Comparison of ENCODE assay signal across 2 cellular contexts in genomic region chr5:131222731-131223130, GRCh38.
TF ChIP-seq lines count a peak whose summit lies in the region.

No MANE protein-coding gene starts in this region.

TF ChIP-seq in SK-N-SH, 30 proteins besides CTCF, POLR2A, EP300 and RAD21 (continued from another document):
- no peak for TF ChIP-seq IRF3 (IDR thresholded peaks at IDR 0.05; ENCODE audit: low read depth, low read length)
- no peak for TF ChIP-seq EZH2phosphoT487 (IDR thresholded peaks at IDR 0.05; ENCODE audit: borderline replicate concordance, low read depth)
- TF ChIP-seq CHD2 (IDR thresholded peaks at IDR 0.05; ENCODE audit: low read length, partially characterized antibody): no peak
- TF ChIP-seq NRF1 (IDR thresholded peaks at IDR 0.05; ENCODE audit: low read depth, low read length): no peak
- TF ChIP-seq MAX (IDR thresholded peaks at IDR 0.05; ENCODE audit: low read depth): no peak
- TF ChIP-seq SIN3A (IDR thresholded peaks at IDR 0.05; ENCODE audit: borderline replicate concordance, low read depth, low read length): no peak
- no peak for TF ChIP-seq RCOR1 (IDR thresholded peaks at IDR 0.05; ENCODE audit: low read length)
- TF ChIP-seq REST (IDR thresholded peaks at IDR 0.05; ENCODE audit: low read depth, low read length): no peak
- no peak for TF ChIP-seq ZBTB33 (IDR thresholded peaks at IDR 0.05; ENCODE audit: borderline replicate concordance, low read depth)
- TF ChIP-seq SMC3 (IDR thresholded peaks at IDR 0.05; ENCODE audit: low read depth, low read length): no peak
- no peak for TF ChIP-seq POLR2AphosphoS5 (IDR thresholded peaks at IDR 0.05; ENCODE audit: low read depth, low read length)
- no peak for TF ChIP-seq USF1 (IDR thresholded peaks at IDR 0.05; ENCODE audit: borderline replicate concordance, low read depth)
- no peak for TF ChIP-seq NFIC (IDR thresholded peaks at IDR 0.05; ENCODE audit: borderline replicate concordance)
- no peak for TF ChIP-seq TCF12 (IDR thresholded peaks at IDR 0.05)

TF ChIP-seq in SK-N-SH treated with all-trans-retinoic acid at 6 μM for 48 hours, 23 proteins besides CTCF, POLR2A, EP300 and RAD21 (continued from another document):
- no peak for TF ChIP-seq CREB5 (CRISPR knock-in tag; IDR thresholded peaks at IDR 0.05; ENCODE audit: low read depth)
- no peak for TF ChIP-seq ZC3H10 (CRISPR knock-in tag; IDR thresholded peaks at IDR 0.05)
- TF ChIP-seq PATZ1 (CRISPR knock-in tag; IDR thresholded peaks at IDR 0.05; ENCODE audit: borderline replicate concordance): no peak
- TF ChIP-seq TSHZ2 (CRISPR knock-in tag; IDR thresholded peaks at IDR 0.05): no peak
- TF ChIP-seq POU6F1 (CRISPR knock-in tag; IDR thresholded peaks at IDR 0.05; ENCODE audit: borderline replicate concordance, low read depth): no peak
- no peak for TF ChIP-seq ZFP3 (CRISPR knock-in tag; IDR thresholded peaks at IDR 0.05)
- TF ChIP-seq CSRNP3 (CRISPR knock-in tag; IDR thresholded peaks at IDR 0.05): no peak
- TF ChIP-seq ISL1 (CRISPR knock-in tag; IDR thresholded peaks at IDR 0.05): no peak
- TF ChIP-seq TCF4 (CRISPR knock-in tag; IDR thresholded peaks at IDR 0.05; ENCODE audit: borderline replicate concordance): no peak
- TF ChIP-seq ZFP30 (CRISPR knock-in tag; IDR thresholded peaks at IDR 0.05): no peak
- TF ChIP-seq ESRRG (CRISPR knock-in tag; IDR thresholded peaks at IDR 0.05): no peak
- no peak for TF ChIP-seq ZNF70 (CRISPR knock-in tag; IDR thresholded peaks at IDR 0.05)
- no peak for TF ChIP-seq BACH2 (CRISPR knock-in tag; IDR thresholded peaks at IDR 0.05; ENCODE audit: borderline replicate concordance)
TF ChIP-seq in SK-N-SH treated with all-trans-retinoic acid at 6 μM for 48 hours: peak in this region for 0.
